In the genomic region with DNA sequence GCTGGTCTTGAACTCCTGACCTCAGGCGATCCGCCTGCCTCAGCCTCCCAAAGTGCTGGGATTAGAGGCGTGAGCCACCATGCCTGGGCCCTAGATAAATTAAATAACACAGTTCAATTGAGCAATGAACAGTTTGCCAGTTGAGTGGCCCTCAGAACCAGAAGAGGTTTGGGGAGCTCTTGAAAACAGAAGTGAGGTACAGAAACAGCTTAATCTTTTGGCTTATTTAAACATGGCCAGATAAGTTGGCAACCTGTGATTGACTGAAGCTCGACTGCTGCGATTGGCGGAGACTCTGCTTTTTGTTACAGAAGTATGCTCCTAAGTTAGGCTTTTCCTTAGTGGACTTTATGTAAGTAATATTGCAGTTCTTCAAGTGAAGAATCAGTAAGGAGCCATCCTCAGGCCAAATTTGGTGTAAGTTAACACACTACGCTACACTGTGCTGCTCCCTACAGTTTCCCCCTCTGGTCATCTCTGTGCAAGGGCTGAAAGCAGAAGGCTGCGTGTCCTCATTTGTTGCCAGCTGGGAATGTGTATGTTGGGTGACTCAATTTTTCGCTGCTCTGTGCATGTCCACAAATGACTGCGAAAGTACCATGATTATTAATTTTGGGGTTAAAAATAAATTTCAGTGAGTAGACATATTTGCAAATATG, we compare ENCODE assay signal across 1 cellular context.
TF ChIP-seq lines count a peak whose summit lies in the region.

No MANE protein-coding gene starts in this region.

TF ChIP-seq in A549, 52 proteins besides CTCF, POLR2A, EP300 and RAD21:
- no peak for TF ChIP-seq MAX (IDR thresholded peaks at IDR 0.05)
- TF ChIP-seq ZNF302 (CRISPR knock-in tag; IDR thresholded peaks at IDR 0.05): no peak
- no peak for TF ChIP-seq BCL3 (IDR thresholded peaks at IDR 0.05)
- no peak for TF ChIP-seq ZFP36 (IDR thresholded peaks at IDR 0.05; ENCODE audit: borderline replicate concordance, partially characterized antibody)
- no peak for TF ChIP-seq SMC3 (IDR thresholded peaks at IDR 0.05)
- TF ChIP-seq, protein P1, sequence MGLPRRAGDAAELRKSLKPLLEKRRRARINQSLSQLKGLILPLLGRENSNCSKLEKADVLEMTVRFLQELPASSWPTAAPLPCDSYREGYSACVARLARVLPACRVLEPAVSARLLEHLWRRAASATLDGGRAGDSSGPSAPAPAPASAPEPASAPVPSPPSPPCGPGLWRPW (IDR thresholded peaks at IDR 0.05): no peak
- TF ChIP-seq FOSL2 (IDR thresholded peaks at IDR 0.05): no peak
- TF ChIP-seq FOSL2 (CRISPR knock-in tag; IDR thresholded peaks at IDR 0.05): no peak
- TF ChIP-seq RCOR1 (IDR thresholded peaks at IDR 0.05; ENCODE audit: low read depth, low read length): no peak
- no peak for TF ChIP-seq CBX8 (IDR thresholded peaks at IDR 0.05)
TF ChIP-seq in A549: peak in this region for 0.
